ENCODE assay signal across 13 cellular contexts in genomic region chr3:16357698-16358097, GRCh38.
DNase-seq lines count a peak whose midpoint lies in the region; ATAC-seq and TF ChIP-seq lines count a peak whose summit lies in the region.
"Had no signal": no experiment of that assay in that cellular context is flagged by ENCODE, and none has a peak within 500 bp of the region (broad histone marks: within the 10 kb centered on the region; RNA-seq: fewer than 3 reads in every experiment).

No MANE protein-coding gene starts in this region.

- H3K79me2 ChIP-seq in GM23338 (replicated peaks; ENCODE audit: insufficient read depth), result no peaks in the 10 kb centered on the region

- H2AFZ ChIP-seq in GM23338, result no peak overlapping the region
- H2AFZ ChIP-seq: PC-9 had no signal

- H3K4me3 ChIP-seq in astrocyte of the cerebellum (ENCODE audit: low read depth, low read length) (no peak overlapping the region), GM23338 (no peak overlapping the region)
- H3K4me3 ChIP-seq: PC-9, spleen had no signal

- H3K4me1 ChIP-seq in GM23338 (ENCODE audit: insufficient read depth), result peaks cover 5% of the 10 kb centered on the region

- no peaks in the 10 kb centered on the region for H4K20me1 ChIP-seq in GM23338 (replicated peaks; ENCODE audit: insufficient read depth)

- H3K9me2 ChIP-seq in GM23338 (ENCODE audit: insufficient read depth), result no peaks in the 10 kb centered on the region; the same call in 1 of the 2 replicates

- no peaks in the 10 kb centered on the region for H3K36me3 ChIP-seq in GM23338 (ENCODE audit: insufficient read depth)

- H3K36me3 Mint-ChIP-seq in activated T-cell treated with anti-CD3 and anti-CD28 coated beads, Interleukin-2, amount 50 U/mL, for 24 hours (ENCODE audit: low read depth), result peaks cover 89% of the 10 kb centered on the region
- peaks cover 83 to 87% of the 10 kb centered on the region in 2 donors for H3K36me3 Mint-ChIP-seq in stimulated activated naive B cell treated with anti-CD40 and anti-IgM and Interleukin-4, amounts not matched to agents 10 μg/mL and 1 μg/mL and 100 μg/mL, for 72 hours
- H3K36me3 Mint-ChIP-seq in GM23338 (ENCODE audit: low read depth), result peaks cover 3% of the 10 kb centered on the region; the same call in 1 of the 3 replicates

- no peaks in the 10 kb centered on the region for H3K27me3 Mint-ChIP-seq in activated T-cell treated with anti-CD3 and anti-CD28 coated beads, Interleukin-2, amount 50 U/mL, for 24 hours
- H3K27me3 Mint-ChIP-seq in stimulated activated naive B cell treated with anti-CD40 and anti-IgM and Interleukin-4, amounts not matched to agents 10 μg/mL and 1 μg/mL and 100 μg/mL, for 72 hours, result no peaks in the 10 kb centered on the region
- H3K27me3 Mint-ChIP-seq in GM23338 (ENCODE audit: insufficient read depth, low read depth, poor library complexity), result peaks cover 3% of the 10 kb centered on the region

- H3K27me3 ChIP-seq in GM23338 (ENCODE audit: insufficient read depth), result no peaks in the 10 kb centered on the region
- H3K27me3 ChIP-seq: spleen had no signal

- in situ Hi-C loops in astrocyte of the cerebellum (cut with HindIII; ENCODE audit: low sequenced_read_pairs), result no loop called here

- no peaks in the 10 kb centered on the region for H3F3A ChIP-seq in GM23338 (replicated peaks; ENCODE audit: low read depth)

- ATAC-seq in left ventricle myocardium superior (peak; percentile 49), GM23338 (no peak), sciatic nerve (no peak)
- ATAC-seq in stimulated activated naive B cell treated with anti-CD40 and anti-IgM and Interleukin-4, amounts not matched to agents 10 μg/mL and 1 μg/mL and 100 μg/mL, for 72 hours (replicated peaks), result no peak

- peaks cover 52% of the 10 kb centered on the region for H3K4me1 Mint-ChIP-seq in activated T-cell treated with anti-CD3 and anti-CD28 coated beads, Interleukin-2, amount 50 U/mL, for 24 hours (ENCODE audit: low read depth)
- peaks cover 45 to 81% of the 10 kb centered on the region in 2 donors for H3K4me1 Mint-ChIP-seq in stimulated activated naive B cell treated with anti-CD40 and anti-IgM and Interleukin-4, amounts not matched to agents 10 μg/mL and 1 μg/mL and 100 μg/mL, for 72 hours
- H3K4me1 Mint-ChIP-seq in GM23338, result peaks cover 17% of the 10 kb centered on the region

- H3K4me2 ChIP-seq in GM23338, result no peak overlapping the region
- H3K4me2 ChIP-seq: PC-9 had no signal

- DNase-seq in activated T-cell treated with anti-CD3 and anti-CD28 coated beads, Interleukin-2, amount 50 U/mL, for 24 hours, result no peak
- no peak for DNase-seq in activated T-cell treated with anti-CD3 and anti-CD28 coated beads, Interleukin-2, amount 50 U/mL, for 1 hour
- DNase-seq in astrocyte of the cerebellum (ENCODE audit: low read depth) (peak; percentile 33), left ventricle myocardium superior (no peak), GM23338 (ENCODE audit: low spot score) (no peak), sciatic nerve (ENCODE audit: low spot score) (no peak)
- no peak for DNase-seq in stimulated activated naive B cell treated with anti-CD40 and anti-IgM and Interleukin-4, amounts not matched to agents 10 μg/mL and 1 μg/mL and 100 μg/mL, for 72 hours
- no peak for DNase-seq in activated CD8-positive, alpha-beta memory T cell treated with anti-CD3 and anti-CD28 coated beads, Interleukin-2, amount 50 U/mL, for 48 hours
- DNase-seq: H7; PC-9; spleen; stimulated activated naive CD4-positive, alpha-beta T cell treated with Interleukin-2 at 50 U/mL for 16 hours had no signal

- H3K27ac Mint-ChIP-seq in activated T-cell treated with anti-CD3 and anti-CD28 coated beads, Interleukin-2, amount 50 U/mL, for 24 hours, result peak overlapping the region; percentile 76
- H3K27ac Mint-ChIP-seq in stimulated activated naive B cell treated with anti-CD40 and anti-IgM and Interleukin-4, amounts not matched to agents 10 μg/mL and 1 μg/mL and 100 μg/mL, for 72 hours, result peak overlapping the region; percentile 79
- no peak overlapping the region for H3K27ac Mint-ChIP-seq in GM23338

- H3K27ac ChIP-seq in GM23338 (ENCODE audit: low read depth), result no peak overlapping the region
- H3K27ac ChIP-seq: PC-9 had no signal

- H3K9me3 Mint-ChIP-seq in activated T-cell treated with anti-CD3 and anti-CD28 coated beads, Interleukin-2, amount 50 U/mL, for 24 hours, result no peaks in the 10 kb centered on the region
- H3K9me3 Mint-ChIP-seq in stimulated activated naive B cell treated with anti-CD40 and anti-IgM and Interleukin-4, amounts not matched to agents 10 μg/mL and 1 μg/mL and 100 μg/mL, for 72 hours, result no peaks in the 10 kb centered on the region
- H3K9me3 Mint-ChIP-seq in GM23338, result no peaks in the 10 kb centered on the region; the same call in 1 of the 3 replicates
- H3K9me3 Mint-ChIP-seq: activated naive CD4-positive, alpha-beta T cell treated with anti-CD3 and anti-CD28 coated beads, Interleukin-2, amount 50 U/mL, for 72 hours had no signal

- no peak overlapping the region for H3K4me3 Mint-ChIP-seq in activated T-cell treated with anti-CD3 and anti-CD28 coated beads, Interleukin-2, amount 50 U/mL, for 24 hours
- H3K4me3 Mint-ChIP-seq in stimulated activated naive B cell treated with anti-CD40 and anti-IgM and Interleukin-4, amounts not matched to agents 10 μg/mL and 1 μg/mL and 100 μg/mL, for 72 hours, result no peak overlapping the region
- H3K4me3 Mint-ChIP-seq in GM23338, result no peak overlapping the region

- intact Hi-C loops in left ventricle myocardium superior (cut with micrococcal nuclease) (no loop called here), sciatic nerve (cut with DNase I) (no loop called here)

- TF ChIP-seq CTCF in astrocyte of the cerebellum (IDR thresholded peaks at IDR 0.05; ENCODE audit: low read depth, low read length, missing control alignments) (no peak), GM23338 (conservative IDR thresholded peaks at IDR 0.05; ENCODE audit: low read depth in 2 of 2) (no peak)

TF ChIP-seq in GM23338, 12 proteins besides CTCF, POLR2A, EP300 and RAD21:
- TF ChIP-seq NANOG (IDR thresholded peaks at IDR 0.05; ENCODE audit: borderline replicate concordance), result no peak
- TF ChIP-seq ETS1 (IDR thresholded peaks at IDR 0.05), result no peak
